14 cellular contexts compared by ENCODE assay signal in the genomic region with DNA sequence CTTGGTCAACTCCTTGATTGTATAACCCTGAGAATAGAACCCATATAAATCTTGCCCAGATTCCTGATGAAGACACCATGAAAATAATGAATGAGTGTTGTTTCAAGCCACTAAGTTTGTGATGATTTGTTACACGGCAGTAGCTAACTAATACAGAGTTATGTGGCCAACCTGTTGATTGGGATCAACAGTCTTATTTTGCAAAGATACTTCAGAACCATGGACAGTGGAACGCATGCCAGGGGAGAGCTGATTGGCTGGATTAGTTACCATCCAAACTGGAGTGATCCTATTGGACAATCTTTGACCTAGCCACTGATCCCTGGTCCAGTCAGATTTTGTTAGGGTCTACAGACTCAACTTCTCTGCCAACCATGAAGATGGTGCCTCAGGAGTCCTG. TPM values are rescaled to one million over a fixed set of nuclear protein-coding genes. Genes with fewer than 3 reads are reported as not detected.
A peak's percentile ranks its signal among the peaks of the same experiment; 100 is the strongest.
DNase-seq lines count a peak whose midpoint lies in the region; ATAC-seq, FAIRE-seq and TF ChIP-seq lines count a peak whose summit lies in the region.
"Had no signal": no experiment of that assay in that cellular context is flagged by ENCODE, and none has a peak within 500 bp of the region (broad histone marks: within the 10 kb centered on the region; RNA-seq: fewer than 3 reads in every experiment).

No MANE protein-coding gene starts in this region.

- FAIRE-seq in GM19239 (lab: Jason Lieb, UNC), result no peak

- H2BK15ac ChIP-seq in mesendoderm (replicated peaks; ENCODE audit: low read depth), result no peak overlapping the region

- no peak for TF ChIP-seq POLR2A in tibial nerve (IDR thresholded peaks at IDR 0.05)

- no peaks in the 10 kb centered on the region for H4K20me1 ChIP-seq in SK-N-SH (ENCODE audit: insufficient read depth)
- no peaks in the 10 kb centered on the region for H4K20me1 ChIP-seq in MM.1S (ENCODE audit: insufficient read depth, low read length)

- no peaks in the 10 kb centered on the region for H3K9me3 ChIP-seq in SK-N-SH
- no peaks in the 10 kb centered on the region for H3K9me3 ChIP-seq in MM.1S (replicated peaks; ENCODE audit: insufficient read depth, low read length)
- H3K9me3 ChIP-seq in tibial nerve, result peaks cover 0 to 14% (median 0%) of the 10 kb centered on the region in 4 donors

- TF ChIP-seq CTCF in SK-N-SH (IDR thresholded peaks at IDR 0.05), result no peak
- no peak for TF ChIP-seq CTCF in MM.1S (IDR thresholded peaks at IDR 0.05; ENCODE audit: low read length)
- no peak for TF ChIP-seq CTCF in tibial nerve (IDR thresholded peaks at IDR 0.05)
- TF ChIP-seq CTCF in progenitor cell of endocrine pancreas (IDR thresholded peaks at IDR 0.05; ENCODE audit: unreplicated experiment), result no peak

- DNase-seq in SK-N-SH, result no peak
- peak; percentile 75 for DNase-seq in MM.1S
- peak; percentile 10 for DNase-seq in amniotic epithelial cell (ENCODE audit: low read depth)
- DNase-seq in mesendoderm, result peak; percentile 30
- no peak for DNase-seq in tibial nerve (ENCODE audit: low spot score in 2 of 2)
- DNase-seq in GM19239 (ENCODE audit: insufficient read length, low spot score), result no peak
- DNase-seq in progenitor cell of endocrine pancreas (ENCODE audit: low spot score, unreplicated experiment), result no peak
- DNase-seq: activated T-cell treated with anti-CD3 and anti-CD28 coated beads, Interleukin-2, amount 50 U/mL, for 1 hour; brain microvascular endothelial cell; DMS79; retina had no signal

- no peak overlapping the region for H3K4ac ChIP-seq in mesendoderm (ENCODE audit: low read depth, low read length)

- H3K9ac ChIP-seq in SK-N-SH, result no peak overlapping the region
- H3K9ac ChIP-seq in MM.1S (ENCODE audit: low read length), result no peak overlapping the region
- H3K9ac ChIP-seq in mesendoderm (ENCODE audit: low read length), result no peak overlapping the region

- no peak for TF ChIP-seq EP300 in SK-N-SH (IDR thresholded peaks at IDR 0.05; ENCODE audit: borderline replicate concordance in 1 of 2, low read depth in 1 of 2, low read length in 1 of 2)
- no peak for TF ChIP-seq EP300 in tibial nerve (IDR thresholded peaks at IDR 0.05)

- H3K4me3 ChIP-seq in SK-N-SH (ENCODE audit: low read depth in 2 of 2, low read length in 1 of 2) (no peak overlapping the region), MM.1S (ENCODE audit: low read length) (no peak overlapping the region), mesendoderm (ENCODE audit: low read length) (no peak overlapping the region), tibial nerve (no peak overlapping the region)

- H3K27ac ChIP-seq in SK-N-SH (ENCODE audit: low read depth in 2 of 2, low read length in 1 of 2) (no peak overlapping the region), MM.1S (ENCODE audit: low read length) (no peak overlapping the region), mesendoderm (ENCODE audit: low read depth, low read length) (no peak overlapping the region), tibial nerve (no peak overlapping the region)
- H3K27ac ChIP-seq: brain microvascular endothelial cell, epithelial cell of prostate had no signal

- no peaks in the 10 kb centered on the region for H3K4me1 ChIP-seq in SK-N-SH (ENCODE audit: control insufficient read depth in 1 of 2, insufficient read depth in 2 of 2, low read depth in 1 of 2, low read length in 1 of 2)
- no peaks in the 10 kb centered on the region for H3K4me1 ChIP-seq in MM.1S (ENCODE audit: low read length)
- H3K4me1 ChIP-seq in mesendoderm (ENCODE audit: control insufficient read depth, low read depth, low read length), result no peaks in the 10 kb centered on the region
- no peaks in the 10 kb centered on the region for H3K4me1 ChIP-seq in tibial nerve

- H4K8ac ChIP-seq in mesendoderm (ENCODE audit: low read depth, low read length), result no peak overlapping the region

- no peak for ATAC-seq in SK-N-SH treated with all-trans-retinoic acid at 6 μM for 48 hours

- H3F3A ChIP-seq in SK-N-SH (replicated peaks; ENCODE audit: insufficient read depth) (no peaks in the 10 kb centered on the region), MM.1S (ENCODE audit: insufficient read depth, low read length) (no peaks in the 10 kb centered on the region)

- no peak overlapping the region for H3K23ac ChIP-seq in mesendoderm (ENCODE audit: low read length)

- TF ChIP-seq RAD21 in SK-N-SH (IDR thresholded peaks at IDR 0.05; ENCODE audit: low read length), result no peak

- no peak overlapping the region for H3K27ac Mint-ChIP-seq in progenitor cell of endocrine pancreas

- H3K9me3 Mint-ChIP-seq in progenitor cell of endocrine pancreas (ENCODE audit: low read depth), result peaks cover 19% of the 10 kb centered on the region

- H3K4me2 ChIP-seq in SK-N-SH (no peak overlapping the region), MM.1S (ENCODE audit: low read depth, low read length) (no peak overlapping the region), mesendoderm (ENCODE audit: low read length) (no peak overlapping the region)

- H3K18ac ChIP-seq in mesendoderm (ENCODE audit: low read length), result no peak overlapping the region

- H3K4me1 Mint-ChIP-seq in progenitor cell of endocrine pancreas (ENCODE audit: low read depth), result peaks cover 2% of the 10 kb centered on the region

- H4K5ac ChIP-seq in mesendoderm (ENCODE audit: low read length), result no peak overlapping the region

- H3K27me3 Mint-ChIP-seq in progenitor cell of endocrine pancreas, result peaks cover 9% of the 10 kb centered on the region

- CTCF ChIA-PET in SK-N-SH (lab: Yijun Ruan, JAX), result interaction anchor here (0.7 kb wide), 1 partner anchor 12 kb away, joined by 3 read pairs; no protein-coding TSS in a partner anchor

- no peak overlapping the region for H2BK5ac ChIP-seq in mesendoderm (ENCODE audit: low read length)

- no peaks in the 10 kb centered on the region for H3K79me2 ChIP-seq in SK-N-SH (ENCODE audit: insufficient read depth)
- H3K79me2 ChIP-seq in MM.1S (ENCODE audit: low read length), result no peaks in the 10 kb centered on the region
- no peaks in the 10 kb centered on the region for H3K79me2 ChIP-seq in mesendoderm (ENCODE audit: control insufficient read depth, insufficient read depth, low read length)

- H3K4me3 Mint-ChIP-seq in progenitor cell of endocrine pancreas (ENCODE audit: low read depth), result no peak overlapping the region

- H2BK120ac ChIP-seq in mesendoderm (ENCODE audit: low read depth, low read length), result no peak overlapping the region

- no peaks in the 10 kb centered on the region for H3K36me3 ChIP-seq in SK-N-SH (replicated peaks in 1 of 2; ENCODE audit: control insufficient read depth in 1 of 2, insufficient read depth in 2 of 2, low read length in 1 of 2)
- no peaks in the 10 kb centered on the region for H3K36me3 ChIP-seq in MM.1S (replicated peaks; ENCODE audit: insufficient read depth, low read length)
- no peaks in the 10 kb centered on the region for H3K36me3 ChIP-seq in mesendoderm (ENCODE audit: control insufficient read depth, insufficient read depth, low read length)
- no peaks in the 10 kb centered on the region for H3K36me3 ChIP-seq in tibial nerve
- H3K36me3 ChIP-seq: brain microvascular endothelial cell had no signal

- no peak overlapping the region for H3K56ac ChIP-seq in mesendoderm (ENCODE audit: low read length)

- no peak overlapping the region for H2AK5ac ChIP-seq in mesendoderm (ENCODE audit: low read length)

- POLR2A ChIA-PET in SK-N-SH (lab: Yijun Ruan, JAX), result no interaction called here

- H3K9me2 ChIP-seq in SK-N-SH, result no peaks in the 10 kb centered on the region
- no peaks in the 10 kb centered on the region for H3K9me2 ChIP-seq in MM.1S (replicated peaks; ENCODE audit: insufficient read depth, low read length)

- H3K27me3 ChIP-seq in SK-N-SH (ENCODE audit: insufficient read depth) (peaks cover 40% of the 10 kb centered on the region; the same call in 1 of the 2 replicates), MM.1S (replicated peaks; ENCODE audit: insufficient read depth, low read length) (peaks cover 12% of the 10 kb centered on the region), mesendoderm (ENCODE audit: insufficient read depth, low read length, poor library complexity) (no peaks in the 10 kb centered on the region), tibial nerve (no peaks in the 10 kb centered on the region)
- H3K27me3 ChIP-seq: brain microvascular endothelial cell had no signal

- WGBS in SK-N-SH (ENCODE audit: low lambda C conversion rate), result 21% methylated on average over 2 of the region's 2 CpGs
- no CpG with 5 or more reads among the region's 2 CpGs for WGBS in mesendoderm (ENCODE audit: extremely low coverage, insufficient coverage, low lambda C conversion rate)
- WGBS in tibial nerve, 2 donors, result 63 to 65% methylated on average over 2 of the region's 2 CpGs

- no peaks in the 10 kb centered on the region for H3K79me1 ChIP-seq in mesendoderm (ENCODE audit: low read length)

- H2AFZ ChIP-seq in SK-N-SH (ENCODE audit: low read depth) (no peak overlapping the region), MM.1S (ENCODE audit: low read length) (no peak overlapping the region)

- H3K36me3 Mint-ChIP-seq in progenitor cell of endocrine pancreas (ENCODE audit: insufficient read depth), result no peaks in the 10 kb centered on the region

TF ChIP-seq in SK-N-SH, 30 proteins besides CTCF, POLR2A, EP300 and RAD21 (continues in another document):
- TF ChIP-seq POLR2AphosphoS5 (IDR thresholded peaks at IDR 0.05; ENCODE audit: low read depth, low read length), result no peak

TF ChIP-seq in SK-N-SH treated with all-trans-retinoic acid at 6 μM for 48 hours, 23 proteins besides CTCF, POLR2A, EP300 and RAD21 (continues in another document):
- no peak for TF ChIP-seq ZNF70 (CRISPR knock-in tag; IDR thresholded peaks at IDR 0.05)

RNA-seq across cellular contexts. Expression of gene CD70, which starts 26.6 kb away (rescaled TPM):
- polyA plus RNA-seq in SK-N-SH (2012; rRNA removed), result 117 and 142 TPM in 2 replicates
- 74.9 and 90.7 TPM in 2 replicates for polyA plus RNA-seq in SK-N-SH (2012; cell fraction: cytosol; rRNA removed)
- polyA plus RNA-seq in SK-N-SH (2012; cell fraction: nucleus; rRNA removed), result 59.8 and 68.2 TPM in 2 replicates
- 0.77 TPM for polyA plus RNA-seq in mesendoderm (2013, experiment 1 of 2)
- polyA plus RNA-seq in mesendoderm (2013, experiment 2 of 2), result 0.71 TPM
- total RNA-seq in tibial nerve, result under 1 TPM in 1 of 4 donors, not detected in 3; 0.87 TPM
- not detected in 2 replicates for total RNA-seq in progenitor cell of endocrine pancreas
- total RNA-seq: subcutaneous adipose tissue had no signal

RNA-seq across cellular contexts. Expression of gene TNFSF9, which starts 33.6 kb away (rescaled TPM):
- polyA plus RNA-seq in SK-N-SH (2012; rRNA removed), result 9.9 and 10.7 TPM in 2 replicates
- polyA plus RNA-seq in SK-N-SH (2012; cell fraction: cytosol; rRNA removed), result 7.1 and 7.4 TPM in 2 replicates
- 6.4 and 7.8 TPM in 2 replicates for polyA plus RNA-seq in SK-N-SH (2012; cell fraction: nucleus; rRNA removed)
- polyA plus RNA-seq in mesendoderm (2013, experiment 1 of 2), result 1.6 TPM
- polyA plus RNA-seq in mesendoderm (2013, experiment 2 of 2), result 1.8 TPM
- 1 to 10 TPM in 2 of 4 donors, under 1 TPM in 1, not detected in 1; 0.66 to 1.3 (median 1.2) TPM for total RNA-seq in tibial nerve
- total RNA-seq in progenitor cell of endocrine pancreas, result 0.53 TPM in 1 of 2 replicates, not detected in the other

Comparison
In these comparisons a context has a peak if more than half of its experiments do, and no peak if none do; other contexts are left out.
1. DNase-seq: peak in MM.1S (single experiment), amniotic epithelial cell (single experiment) and mesendoderm (single experiment); none in SK-N-SH (single experiment), tibial nerve (0 of 2), GM19239 (single experiment) and progenitor cell of endocrine pancreas (single experiment).